9 cellular contexts compared by ENCODE assay signal in genomic region chr2:11752906-11753305, GRCh38. TPM values are rescaled to one million over a fixed set of nuclear protein-coding genes. Genes with fewer than 3 reads are reported as not detected.
DNase-seq lines count a peak whose midpoint lies in the region; TF ChIP-seq lines count a peak whose summit lies in the region.
"Had no signal": no experiment of that assay in that cellular context is flagged by ENCODE, and none has a peak within 500 bp of the region (broad histone marks: within the 10 kb centered on the region; RNA-seq: fewer than 3 reads in every experiment).

No MANE protein-coding gene starts in this region.

- no TSS peak for BruUV-seq in OCI-LY7 (replicated peaks; lab: Mats Ljungman, UMichigan)

- H3K4me2 ChIP-seq in OCI-LY7 (ENCODE audit: low read length) = peak overlapping the region; percentile 78

- H3K27me3 ChIP-seq in esophagus muscularis mucosa = no peaks in the 10 kb centered on the region
- H3K27me3 ChIP-seq in stomach = no peaks in the 10 kb centered on the region

- H3K4me1 ChIP-seq in OCI-LY7 (ENCODE audit: insufficient read depth, low read length, poor library complexity, severe bottlenecking) (peaks cover 98% of the 10 kb centered on the region), esophagus muscularis mucosa (peaks cover 53 to 89% (median 74%) of the 10 kb centered on the region in 4 donors), stomach (peaks cover 39 to 77% (median 52%) of the 10 kb centered on the region in 4 donors)

- intact Hi-C loops in OCI-LY7 (cut with micrococcal nuclease; ENCODE audit: unreplicated experiment) = loop anchor here (5.0 kb wide), 2 partner anchors 294 to 1306 kb away; partner anchors contain the start of gene ODC1
- intact Hi-C loops in esophagus muscularis mucosa (cut with DNase I) = no loop called here
- intact Hi-C loops in stomach (cut with DNase I; ENCODE audit: low total_unique reads) = no loop called here

- H3K9me2 ChIP-seq in OCI-LY7 (ENCODE audit: insufficient read depth, low read length) = no peaks in the 10 kb centered on the region

- peaks cover 14% of the 10 kb centered on the region for H3K36me3 Mint-ChIP-seq in activated T-cell treated with anti-CD3 and anti-CD28 coated beads, Interleukin-2, amount 50 U/mL, for 24 hours (ENCODE audit: low read depth)

- H3K79me2 ChIP-seq in OCI-LY7 (ENCODE audit: insufficient read depth, low read depth, low read length) = peaks cover 88% of the 10 kb centered on the region

- no peak for DNase-seq in activated T-cell treated with anti-CD3 and anti-CD28 coated beads, Interleukin-2, amount 50 U/mL, for 24 hours
- no peak for DNase-seq in activated T-cell treated with anti-CD3 and anti-CD28 coated beads, Interleukin-2, amount 50 U/mL, for 1 hour
- no peak for DNase-seq in OCI-LY7 (ENCODE audit: low spot score)
- DNase-seq in esophagus muscularis mucosa (ENCODE audit: extremely low spot score) = no peak
- DNase-seq in stomach = no peak
- no peak for DNase-seq in cerebellar nuclear complex (lab: John Stamatoyannopoulos, UW)
- DNase-seq in stimulated activated CD4-positive, alpha-beta T cell treated with anti-CD3 and anti-CD28 coated beads, Interleukin-4, amount 100 ng/mL, for 4 hours = no peak
- no peak for DNase-seq in SKM-1 (lab: John Stamatoyannopoulos, UW; ENCODE audit: unreplicated experiment)

- H3K4me1 Mint-ChIP-seq in activated T-cell treated with anti-CD3 and anti-CD28 coated beads, Interleukin-2, amount 50 U/mL, for 24 hours (ENCODE audit: low read depth) = peaks cover 95% of the 10 kb centered on the region

- no peak for TF ChIP-seq CTCF in OCI-LY7 (conservative IDR thresholded peaks at IDR 0.05; ENCODE audit: low read length)
- no peak for TF ChIP-seq CTCF in esophagus muscularis mucosa (IDR thresholded peaks at IDR 0.05)
- no peak for TF ChIP-seq CTCF in stomach (IDR thresholded peaks at IDR 0.05)

- H3K4me3 ChIP-seq in OCI-LY7 (ENCODE audit: low read depth, low read length, poor library complexity, severe bottlenecking) (peak overlapping the region; percentile 62), esophagus muscularis mucosa (no peak overlapping the region), stomach (no peak overlapping the region)
- H3K4me3 ChIP-seq: HAP-1 had no signal

- no peak for TF ChIP-seq POLR2A in esophagus muscularis mucosa (IDR thresholded peaks at IDR 0.05; ENCODE audit: low read depth)
- TF ChIP-seq POLR2A in stomach (IDR thresholded peaks at IDR 0.05) = no peak

- H3K9me3 ChIP-seq in OCI-LY7 (ENCODE audit: low read length) = peaks cover 3% of the 10 kb centered on the region; the same call in 1 of the 2 replicates
- H3K9me3 ChIP-seq in esophagus muscularis mucosa = no peaks in the 10 kb centered on the region
- H3K9me3 ChIP-seq in stomach = no peaks in the 10 kb centered on the region
- H3K9me3 ChIP-seq: HAP-1 had no signal

- peaks cover 10% of the 10 kb centered on the region for H3K36me3 ChIP-seq in OCI-LY7 (ENCODE audit: insufficient read depth, low read length)
- no peaks in the 10 kb centered on the region for H3K36me3 ChIP-seq in esophagus muscularis mucosa
- no peaks in the 10 kb centered on the region for H3K36me3 ChIP-seq in stomach
- H3K36me3 ChIP-seq: HAP-1 had no signal

- H3K9me3 Mint-ChIP-seq in activated T-cell treated with anti-CD3 and anti-CD28 coated beads, Interleukin-2, amount 50 U/mL, for 24 hours = no peaks in the 10 kb centered on the region

- CTCF ChIA-PET in OCI-LY7 (lab: Charles Lee; ENCODE audit: unreplicated experiment) = interaction anchor here (0.6 to 1.5 kb wide), 2 partner anchors 9 to 27 kb away, joined by 3 to 10 read pairs; no protein-coding TSS in a partner anchor

- POLR2A ChIA-PET in OCI-LY7 (lab: Charles Lee) = interaction anchor here (0.7 to 3.5 kb wide), 3 partner anchors 9 to 168 kb away, joined by 3 to 29 read pairs (median 5); no protein-coding TSS in a partner anchor

- H3K27ac ChIP-seq in OCI-LY7 (ENCODE audit: low read depth, low read length, poor library complexity, severe bottlenecking) (peak overlapping the region; percentile 95), esophagus muscularis mucosa (replicated peaks in 1 of 4) (peak overlapping the region; percentile 52 to 81 (median 78)), stomach (peak overlapping the region; percentile 39 to 93 (median 76))

- WGBS in esophagus muscularis mucosa = 84% methylated on average over 8 of the region's 8 CpGs
- 73 to 84% (median 83%) methylated on average over 7 to 8 of the region's 8 CpGs for WGBS in stomach, 5 donors

- peaks cover 32% of the 10 kb centered on the region for H4K20me1 ChIP-seq in OCI-LY7 (ENCODE audit: insufficient read depth, low read length)

- TF ChIP-seq EP300 in esophagus muscularis mucosa (IDR thresholded peaks at IDR 0.05) = no peak
- no peak for TF ChIP-seq EP300 in stomach (IDR thresholded peaks at IDR 0.05)

- no peak overlapping the region for H2AFZ ChIP-seq in OCI-LY7 (ENCODE audit: low read length)

- no peaks in the 10 kb centered on the region for H3K27me3 Mint-ChIP-seq in activated T-cell treated with anti-CD3 and anti-CD28 coated beads, Interleukin-2, amount 50 U/mL, for 24 hours

- peak overlapping the region; percentile 94 for H3K27ac Mint-ChIP-seq in activated T-cell treated with anti-CD3 and anti-CD28 coated beads, Interleukin-2, amount 50 U/mL, for 24 hours

- peak overlapping the region; percentile 77 for H3K4me3 Mint-ChIP-seq in activated T-cell treated with anti-CD3 and anti-CD28 coated beads, Interleukin-2, amount 50 U/mL, for 24 hours

RNA-seq across cellular contexts. Expression of gene LPIN1, which starts 6.5 kb away (rescaled TPM):
- 46.6 and 56.9 TPM in 2 replicates for total RNA-seq in OCI-LY7 (2014; rRNA removed; shearing (Covaris generic))
- total RNA-seq in OCI-LY7 (2022) (65.6 and 70.2 TPM in 2 replicates), esophagus muscularis mucosa (10 to 100 TPM; 55.2 to 77.0 (median 72.8) TPM), stomach (100 to 1,000 TPM in 1 of 5 donors, 10 to 100 TPM in 4; 11.0 to 152 (median 25.0) TPM)
- polyA plus RNA-seq in stomach = 10 to 100 TPM in 2 of 3 donors, 1 to 10 TPM in 1; 7.3 to 19.3 (median 15.1) TPM
